Comparison of ENCODE assay signal across 24 cellular contexts in the genomic region with DNA sequence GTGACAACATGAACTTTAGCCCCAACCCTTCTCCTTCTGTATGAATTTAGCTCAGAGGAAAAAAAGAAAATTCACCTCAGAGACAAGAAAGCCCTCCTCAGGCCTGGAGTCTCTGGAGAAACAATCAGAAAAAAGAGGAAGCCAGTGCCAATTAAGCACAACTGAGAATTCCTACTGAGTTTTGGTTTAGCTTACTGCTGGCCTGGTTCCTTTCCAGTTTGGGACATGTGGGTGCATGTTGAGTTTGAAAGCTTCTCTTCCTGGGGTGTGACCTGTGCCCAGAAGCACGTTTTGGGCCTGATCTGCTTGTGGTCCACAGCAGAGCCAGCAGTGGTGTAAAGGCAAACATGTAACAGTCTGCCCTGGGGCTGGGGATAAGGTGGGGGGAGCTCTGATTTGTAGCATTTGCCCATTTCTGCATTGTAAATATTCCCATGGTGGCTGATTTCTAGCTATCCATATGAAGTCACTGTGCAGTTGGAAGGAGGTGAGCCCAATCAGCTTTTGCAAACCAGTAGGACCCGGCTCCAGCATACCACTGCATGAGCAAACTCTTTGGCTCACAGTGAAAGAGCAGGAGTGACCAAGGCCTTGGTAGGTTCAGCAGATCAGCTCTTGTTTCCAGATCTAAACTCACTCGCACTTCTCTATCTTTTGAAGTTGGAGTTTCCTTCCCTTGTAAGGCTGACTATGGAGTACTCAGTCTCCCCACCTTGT. TPM values are rescaled to one million over a fixed set of nuclear protein-coding genes. Genes with fewer than 3 reads are reported as not detected.
A peak's percentile ranks its signal among the peaks of the same experiment; 100 is the strongest.
DNase-seq lines count a peak whose midpoint lies in the region; ATAC-seq lines count a peak whose summit lies in the region.
"Had no signal": no experiment of that assay in that cellular context is flagged by ENCODE, and none has a peak within 500 bp of the region (broad histone marks: within the 10 kb centered on the region; RNA-seq: fewer than 3 reads in every experiment).

No MANE protein-coding gene starts in this region.

- H3K27ac ChIP-seq in epithelial cell of prostate = peak overlapping the region; percentile 44
- H3K27ac ChIP-seq: spleen had no signal

- intact Hi-C loops in activated CD4-positive, alpha-beta T cell treated with anti-CD3 and anti-CD28 coated beads for 36 hours (cut with DNase I, micrococcal nuclease) = no loop called here

- no peaks in the 10 kb centered on the region for H3K27me3 Mint-ChIP-seq in activated CD4-positive, alpha-beta T cell treated with anti-CD3 and anti-CD28 coated beads for 36 hours
- H3K27me3 Mint-ChIP-seq: natural killer cell treated with Interleukin-12 subunit alpha and Interleukin-12 subunit beta and Interleukin-15 and Interleukin-18, amount 100 ng/mL, for 72 hours had no signal

- POLR2A ChIA-PET in activated CD4-positive, alpha-beta T cell treated with anti-CD3 and anti-CD28 coated beads for 36 hours (lab: Charles Lee) = no interaction called here

- CTCF ChIA-PET in activated CD4-positive, alpha-beta T cell treated with anti-CD3 and anti-CD28 coated beads for 36 hours (lab: Charles Lee) = interaction anchor here (0.6 to 1.6 kb wide), 5 partner anchors 22 to 601 kb away, joined by 3 to 5 read pairs (median 4); no protein-coding TSS in a partner anchor

- no peaks in the 10 kb centered on the region for H3K36me3 Mint-ChIP-seq in activated CD4-positive, alpha-beta T cell treated with anti-CD3 and anti-CD28 coated beads for 36 hours (ENCODE audit: low read depth)
- H3K36me3 Mint-ChIP-seq: CD14-positive monocyte; natural killer cell treated with Interleukin-12 subunit alpha and Interleukin-12 subunit beta and Interleukin-15 and Interleukin-18, amount 100 ng/mL, for 72 hours; type B pancreatic cell had no signal

- H3K27ac Mint-ChIP-seq in activated CD4-positive, alpha-beta T cell treated with anti-CD3 and anti-CD28 coated beads for 36 hours = peak overlapping the region; percentile 34
- H3K27ac Mint-ChIP-seq: activated naive CD4-positive, alpha-beta T cell treated with anti-CD3 and anti-CD28 coated beads for 36 hours; natural killer cell treated with Interleukin-12 subunit alpha and Interleukin-12 subunit beta and Interleukin-15 and Interleukin-18, amount 100 ng/mL, for 72 hours; progenitor cell of endocrine pancreas; stimulated activated effector memory CD8-positive, alpha-beta T cell treated with anti-CD3 and anti-CD28 coated beads, Interleukin-12 subunit alpha, Interleukin-12 subunit beta, amount 100 ng/mL, for 72 hours; type B pancreatic cell had no signal

- H3K4me1 Mint-ChIP-seq in activated CD4-positive, alpha-beta T cell treated with anti-CD3 and anti-CD28 coated beads for 36 hours = no peaks in the 10 kb centered on the region

- DNase-seq in activated CD4-positive, alpha-beta T cell treated with anti-CD3 and anti-CD28 coated beads for 36 hours = no peak
- no peak for DNase-seq in activated CD4-positive, alpha-beta T cell treated with anti-CD3 and anti-CD28 coated beads for 48 hours
- DNase-seq in epithelial cell of prostate (ENCODE audit: low read depth, low spot score) = no peak
- DNase-seq in ureter (ENCODE audit: low spot score) = peak; percentile 48
- DNase-seq in NCI-H2171 treated with DMSO at 0.1 percent for 48 hours (lab: John Stamatoyannopoulos, UW) = no peak
- DNase-seq: 8988T; activated CD4-positive, alpha-beta T cell treated with anti-CD3 and anti-CD28 coated beads, Interleukin-2, amount 50 U/mL, for 1 hour; activated naive CD4-positive, alpha-beta T cell treated with anti-CD3 and anti-CD28 coated beads for 36 hours; activated T-cell treated with anti-CD3 and anti-CD28 coated beads for 4 hours; DMS53; head of caudate nucleus; NCI-H1930; NCI-H524 treated with DMSO at 0.1 percent for 48 hours; PC-3; spleen had no signal

- H3K9me3 Mint-ChIP-seq in activated CD4-positive, alpha-beta T cell treated with anti-CD3 and anti-CD28 coated beads for 36 hours (ENCODE audit: low read depth) = no peaks in the 10 kb centered on the region
- H3K9me3 Mint-ChIP-seq: activated naive CD4-positive, alpha-beta T cell treated with anti-CD3 and anti-CD28 coated beads for 36 hours; natural killer cell treated with Interleukin-12 subunit alpha and Interleukin-12 subunit beta and Interleukin-15 and Interleukin-18, amount 100 ng/mL, for 72 hours; stimulated activated effector memory CD8-positive, alpha-beta T cell treated with anti-CD3 and anti-CD28 coated beads, Interleukin-12 subunit alpha, Interleukin-12 subunit beta, amount 100 ng/mL, for 72 hours; type B pancreatic cell had no signal

- ATAC-seq in activated CD4-positive, alpha-beta T cell treated with anti-CD3 and anti-CD28 coated beads for 36 hours = no peak
- no peak for ATAC-seq in HG03097 (IDR thresholded peaks at IDR 0.05; ENCODE audit: low FRiP score, unreplicated experiment)
- ATAC-seq: natural killer cell treated with Interleukin-12 subunit alpha and Interleukin-12 subunit beta and Interleukin-15 and Interleukin-18, amount 100 ng/mL, for 72 hours; PC-3; stimulated activated effector memory CD8-positive, alpha-beta T cell treated with anti-CD3 and anti-CD28 coated beads, Interleukin-12 subunit alpha, Interleukin-12 subunit beta, amount 100 ng/mL, for 72 hours had no signal

- no peak overlapping the region for H3K4me3 Mint-ChIP-seq in activated CD4-positive, alpha-beta T cell treated with anti-CD3 and anti-CD28 coated beads for 36 hours
- H3K4me3 Mint-ChIP-seq: activated naive CD4-positive, alpha-beta T cell treated with anti-CD3 and anti-CD28 coated beads for 36 hours; natural killer cell treated with Interleukin-12 subunit alpha and Interleukin-12 subunit beta and Interleukin-15 and Interleukin-18, amount 100 ng/mL, for 72 hours; stimulated activated effector memory CD8-positive, alpha-beta T cell treated with anti-CD3 and anti-CD28 coated beads, Interleukin-12 subunit alpha, Interleukin-12 subunit beta, amount 100 ng/mL, for 72 hours; type B pancreatic cell had no signal

RNA-seq across cellular contexts. Expression of gene THEM5, which starts 4.7 kb away (rescaled TPM):
- total RNA-seq in activated CD4-positive, alpha-beta T cell treated with anti-CD3 and anti-CD28 coated beads for 36 hours = not detected
- total RNA-seq in ureter = not detected
- total RNA-seq: activated naive CD4-positive, alpha-beta T cell treated with anti-CD3 and anti-CD28 coated beads for 36 hours; astrocyte; H4; M059J; natural killer cell treated with Interleukin-12 subunit alpha and Interleukin-12 subunit beta and Interleukin-15 and Interleukin-18, amount 100 ng/mL, for 72 hours; PC-3; progenitor cell of endocrine pancreas had no signal

RNA-seq across cellular contexts. Expression of gene C2CD4D, which starts 18.6 kb away (rescaled TPM):
- total RNA-seq in activated CD4-positive, alpha-beta T cell treated with anti-CD3 and anti-CD28 coated beads for 36 hours = 1 to 10 TPM; 2.1 to 2.4 TPM
- total RNA-seq in ureter = 1.4 TPM
- total RNA-seq: H4, M059J had no signal

RNA-seq across cellular contexts. Expression of gene RORC, which starts 26.6 kb away (rescaled TPM):
- total RNA-seq in activated CD4-positive, alpha-beta T cell treated with anti-CD3 and anti-CD28 coated beads for 36 hours = 1 to 10 TPM; 3.8 to 3.9 TPM
- total RNA-seq in ureter = 14.5 TPM
- total RNA-seq: astrocyte, M059J, progenitor cell of endocrine pancreas had no signal

RNA-seq across cellular contexts. Expression of gene THEM4, which starts 51.1 kb away (rescaled TPM):
- 10 to 100 TPM; 23.9 to 26.0 TPM for total RNA-seq in activated CD4-positive, alpha-beta T cell treated with anti-CD3 and anti-CD28 coated beads for 36 hours
- total RNA-seq in ureter = 28.2 TPM

RNA-seq across cellular contexts. Expression of gene LINGO4, which starts 53.0 kb away (rescaled TPM):
- total RNA-seq in activated CD4-positive, alpha-beta T cell treated with anti-CD3 and anti-CD28 coated beads for 36 hours = under 1 TPM; 0.09 to 0.18 TPM
- total RNA-seq in ureter = 0.31 TPM
- total RNA-seq: astrocyte; H4; M059J; natural killer cell treated with Interleukin-12 subunit alpha and Interleukin-12 subunit beta and Interleukin-15 and Interleukin-18, amount 100 ng/mL, for 72 hours; PC-3; progenitor cell of endocrine pancreas had no signal
